14 cellular contexts compared by ENCODE assay signal in the genomic region with DNA sequence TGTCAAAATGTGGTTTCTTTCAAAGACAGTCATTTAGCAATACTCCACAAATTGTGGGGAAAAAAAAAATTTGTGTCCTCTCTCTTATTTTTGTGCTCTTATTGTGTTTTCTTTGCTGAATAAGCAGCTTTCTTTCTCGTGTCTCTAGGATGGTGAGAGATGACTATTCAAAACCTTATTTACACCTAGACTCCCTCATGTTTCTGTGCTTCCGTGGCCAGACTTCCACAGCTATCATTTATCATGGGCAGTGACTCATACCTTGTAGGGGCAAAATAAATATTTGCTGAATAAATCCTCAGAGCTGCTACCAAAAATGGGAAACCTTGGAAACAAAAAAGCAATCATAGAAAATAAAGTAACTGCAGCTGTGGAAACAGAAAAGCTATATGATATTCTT.
DNase-seq lines count a peak whose midpoint lies in the region; ATAC-seq and TF ChIP-seq lines count a peak whose summit lies in the region.
"Had no signal": no experiment of that assay in that cellular context is flagged by ENCODE, and none has a peak within 500 bp of the region (broad histone marks: within the 10 kb centered on the region; RNA-seq: fewer than 3 reads in every experiment).

No MANE protein-coding gene starts in this region.

- H3K79me2 ChIP-seq in GM23248 (ENCODE audit: insufficient read depth): no peaks in the 10 kb centered on the region

- H3K27me3 ChIP-seq in GM23248 (replicated peaks; ENCODE audit: insufficient read depth): no peaks in the 10 kb centered on the region
- H3K27me3 ChIP-seq: thyroid gland had no signal

- WGBS in GM23248 (ENCODE audit: low coverage in 1 of 2, low lambda C conversion rate in 2 of 2, missing lambda C conversion rate in 2 of 2), 2 experiments: 5% methylated on average over 2 of the region's 2 CpGs

- H3K4me1 ChIP-seq in GM23248 (ENCODE audit: insufficient read depth): no peaks in the 10 kb centered on the region
- H3K4me1 ChIP-seq: thyroid gland had no signal

- no peaks in the 10 kb centered on the region for H3K9me3 ChIP-seq in GM23248 (ENCODE audit: low read depth)
- H3K9me3 ChIP-seq: thyroid gland had no signal

- ATAC-seq in GM21447 (IDR thresholded peaks at IDR 0.05; ENCODE audit: unreplicated experiment) (no peak), GM18520 (IDR thresholded peaks at IDR 0.05; ENCODE audit: unreplicated experiment) (no peak)

- H3K4me2 ChIP-seq in GM23248 (ENCODE audit: unreplicated experiment): no peak overlapping the region

- H3K27ac ChIP-seq in GM23248 (no peak overlapping the region), coronary artery (peak overlapping the region; percentile 63 to 71)
- H3K27ac ChIP-seq: thyroid gland had no signal

- in situ Hi-C loops in GM23248 (cut with MboI): no loop called here

- no peak overlapping the region for H3K9ac ChIP-seq in GM23248

- no peak for TF ChIP-seq CTCF in coronary artery (IDR thresholded peaks at IDR 0.05)

- DNase-seq in GM23248 (peak; percentile 26), NCI-H774 (lab: John Stamatoyannopoulos, UW) (peak; percentile 13), coronary artery (ENCODE audit: low spot score) (no peak), renal cortical epithelial cell (ENCODE audit: low read depth) (peak; percentile 92), iPS-NIHi11 (ENCODE audit: low spot score) (no peak)
- no peak for DNase-seq in activated CD8-positive, alpha-beta memory T cell treated with anti-CD3 and anti-CD28 coated beads for 24 hours
- DNase-seq: activated CD4-positive, CD25-positive, alpha-beta regulatory T cell treated with anti-CD3 and anti-CD28 coated beads, Interleukin-2, amount 50 U/mL, for 72 hours; Calu3; NCI-H2029; Right ventricle myocardium superior; thyroid gland had no signal

- no peaks in the 10 kb centered on the region for H4K20me1 ChIP-seq in GM23248 (ENCODE audit: insufficient read depth)

- no peak overlapping the region for H3K4me3 ChIP-seq in GM23248
- H3K4me3 ChIP-seq in coronary artery: no peak overlapping the region
- H3K4me3 ChIP-seq: lung, thyroid gland had no signal

- no peaks in the 10 kb centered on the region for H3K36me3 ChIP-seq in GM23248 (ENCODE audit: low read depth)
- H3K36me3 ChIP-seq: thyroid gland had no signal

- no peak overlapping the region for H2AFZ ChIP-seq in GM23248

- no peaks in the 10 kb centered on the region for H3K9me2 ChIP-seq in GM23248 (ENCODE audit: insufficient read depth)

- H3F3A ChIP-seq in GM23248 (ENCODE audit: insufficient read depth): no peaks in the 10 kb centered on the region

Comparison
In these comparisons a context has a peak if more than half of its experiments do, and no peak if none do; other contexts are left out.
1. DNase-seq: peak in GM23248 (single experiment), NCI-H774 (single experiment) and renal cortical epithelial cell (single experiment); none in coronary artery (single experiment), activated CD8-positive, alpha-beta memory T cell treated with anti-CD3 and anti-CD28 coated beads for 24 hours (single experiment) and iPS-NIHi11 (single experiment).